8 cellular contexts compared by ENCODE assay signal in genomic region chr1:172826096-172826741, GRCh38.
DNase-seq lines count a peak whose midpoint lies in the region; TF ChIP-seq lines count a peak whose summit lies in the region.

No MANE protein-coding gene starts in this region.

- H4K91ac ChIP-seq in H9 (ENCODE audit: insufficient read length, low read depth, low read length), result no peak overlapping the region
- H4K91ac ChIP-seq in mesenchymal stem cell (ENCODE audit: low read length), result no peak overlapping the region

- H4K5ac ChIP-seq in H9 (ENCODE audit: insufficient read length, low read depth, low read length), result no peak overlapping the region

- H3K4me3 ChIP-seq in PC-9, result no peak overlapping the region
- peak overlapping the region; percentile 44 to 57 for H3K4me3 ChIP-seq in duodenal mucosa (ENCODE audit: low read depth in 1 of 2, low read length in 2 of 2)
- H3K4me3 ChIP-seq in mesenchymal stem cell (ENCODE audit: insufficient read depth in 1 of 2, low read depth in 1 of 2, low read length in 2 of 2), result peak overlapping the region in 1 of 2 experiments; percentile 64
- H3K4me3 ChIP-seq in urinary bladder (ENCODE audit: low read depth, low read length), result peak overlapping the region; percentile 10

- H3K79me2 ChIP-seq in H9 (ENCODE audit: insufficient read depth, low read length) (no peaks in the 10 kb centered on the region), PC-9 (ENCODE audit: low read depth) (no peaks in the 10 kb centered on the region)

- H3K9me3 Mint-ChIP-seq in H9, result no peaks in the 10 kb centered on the region

- H3K14ac ChIP-seq in H9 (ENCODE audit: insufficient read depth, low read length) (no peak overlapping the region), mesenchymal stem cell (ENCODE audit: low read length in 2 of 2) (no peak overlapping the region)

- no peaks in the 10 kb centered on the region for H3K4me1 ChIP-seq in H9 (ENCODE audit: insufficient read depth, low read length)
- no peaks in the 10 kb centered on the region for H3K4me1 ChIP-seq in PC-9 (replicated peaks; ENCODE audit: insufficient read depth)
- peaks cover 7 to 19% of the 10 kb centered on the region in 2 donors for H3K4me1 ChIP-seq in duodenal mucosa (ENCODE audit: control insufficient read depth in 1 of 2, insufficient read depth in 2 of 2, low read length in 2 of 2)
- peaks cover 3% of the 10 kb centered on the region for H3K4me1 ChIP-seq in mesenchymal stem cell (ENCODE audit: control insufficient read depth, insufficient read depth, low read depth, low read length)
- H3K4me1 ChIP-seq in urinary bladder (ENCODE audit: insufficient read depth), result no peaks in the 10 kb centered on the region

- H4K8ac ChIP-seq in H9 (replicated peaks; ENCODE audit: insufficient read length, low read depth, low read length) (no peak overlapping the region), mesenchymal stem cell (ENCODE audit: low read length) (peak overlapping the region; percentile 45)

- no peak overlapping the region for H2BK20ac ChIP-seq in H9 (ENCODE audit: low read depth, low read length, poor library complexity, severe bottlenecking)

- H3K9me3 ChIP-seq in H9 (ENCODE audit: control insufficient read depth, low read depth, low read length), result no peaks in the 10 kb centered on the region
- no peaks in the 10 kb centered on the region for H3K9me3 ChIP-seq in PC-9 (ENCODE audit: insufficient read depth, low read depth)
- H3K9me3 ChIP-seq in duodenal mucosa (ENCODE audit: control insufficient read depth in 1 of 2, low read length in 2 of 2), result no peaks in the 10 kb centered on the region
- H3K9me3 ChIP-seq in mesenchymal stem cell (ENCODE audit: control insufficient read depth, low read length), result no peaks in the 10 kb centered on the region

- no peak overlapping the region for H3K56ac ChIP-seq in H9 (ENCODE audit: insufficient read length, low read depth, low read length)

- H3K79me1 ChIP-seq in H9 (ENCODE audit: insufficient read depth, low read depth, low read length, poor library complexity, severe bottlenecking), result no peaks in the 10 kb centered on the region
- no peaks in the 10 kb centered on the region for H3K79me1 ChIP-seq in mesenchymal stem cell (replicated peaks; ENCODE audit: low read length, poor library complexity, severe bottlenecking)

- H3K9me2 ChIP-seq in PC-9 (ENCODE audit: insufficient read depth), result no peaks in the 10 kb centered on the region

- H3K27ac Mint-ChIP-seq in H9, result no peak overlapping the region

- H2BK120ac ChIP-seq in H9 (ENCODE audit: low read depth, low read length, poor library complexity, severe bottlenecking), result no peak overlapping the region
- no peak overlapping the region for H2BK120ac ChIP-seq in mesenchymal stem cell (ENCODE audit: low read depth, low read length)

- H3K36me3 ChIP-seq in PC-9 (ENCODE audit: low read depth), result no peaks in the 10 kb centered on the region
- no peaks in the 10 kb centered on the region for H3K36me3 ChIP-seq in duodenal mucosa (ENCODE audit: control insufficient read depth in 1 of 2, insufficient read depth in 2 of 2, low read length in 2 of 2)
- no peaks in the 10 kb centered on the region for H3K36me3 ChIP-seq in mesenchymal stem cell (ENCODE audit: control insufficient read depth in 1 of 2, insufficient read depth in 2 of 2, low read depth in 1 of 2, low read length in 2 of 2)
- H3K36me3 ChIP-seq in urinary bladder (ENCODE audit: insufficient read depth), result no peaks in the 10 kb centered on the region

- H2BK15ac ChIP-seq in H9 (ENCODE audit: low read depth, low read length), result no peak overlapping the region
- no peak overlapping the region for H2BK15ac ChIP-seq in mesenchymal stem cell (ENCODE audit: low read depth, poor library complexity, severe bottlenecking)

- no peak overlapping the region for H3T11ph ChIP-seq in H9 (ENCODE audit: low read length)

- H3K4ac ChIP-seq in H9 (ENCODE audit: low read depth, low read length), result no peak overlapping the region
- peak overlapping the region in 1 of 2 experiments; percentile 59 for H3K4ac ChIP-seq in mesenchymal stem cell (ENCODE audit: low read depth in 1 of 2, low read length in 2 of 2)

- H3K9ac ChIP-seq in H9 (ENCODE audit: extremely low read depth, insufficient read length, low read length), result no peak overlapping the region
- H3K9ac ChIP-seq in duodenal mucosa (ENCODE audit: low read depth in 1 of 2, low read length in 2 of 2), result peak overlapping the region in 1 of 2 donors; percentile 15
- peak overlapping the region; percentile 69 for H3K9ac ChIP-seq in mesenchymal stem cell (ENCODE audit: low read length)

- no TSS peak for BruUV-seq in PC-9 (replicated peaks; lab: Mats Ljungman, UMichigan)

- CTCF ChIA-PET in PC-9 (lab: Charles Lee), result interaction anchor here (0.6 to 2.8 kb wide), 6 partner anchors 67 to 1392 kb away, joined by 3 to 23 read pairs (median 4); no protein-coding TSS in a partner anchor

- POLR2A ChIA-PET in PC-9 (lab: Charles Lee; ENCODE audit: unreplicated experiment), result interaction anchor here (0.5 kb wide), 2 partner anchors 72 to 256 kb away, joined by 3 to 13 read pairs; no protein-coding TSS in a partner anchor

- H3K4me3 Mint-ChIP-seq in H9, result no peak overlapping the region

- H3K23me2 ChIP-seq in H9 (ENCODE audit: insufficient read length, low read depth, low read length, poor library complexity, severe bottlenecking), result no peaks in the 10 kb centered on the region

- H2AK5ac ChIP-seq in H9 (ENCODE audit: insufficient read length, low read length) (no peak overlapping the region), mesenchymal stem cell (ENCODE audit: low read length, severe bottlenecking) (no peak overlapping the region)

- no peak overlapping the region for H2BK5ac ChIP-seq in H9 (ENCODE audit: insufficient read length, low read length)
- H2BK5ac ChIP-seq in mesenchymal stem cell (ENCODE audit: low read depth, low read length, poor library complexity, severe bottlenecking), result no peak overlapping the region

- no peak overlapping the region for H2BK12ac ChIP-seq in H9 (ENCODE audit: insufficient read length, low read depth, low read length)
- peak overlapping the region in 1 of 2 experiments; percentile 29 for H2BK12ac ChIP-seq in mesenchymal stem cell (ENCODE audit: low read length in 2 of 2)

- H3K27me3 ChIP-seq in H9 (ENCODE audit: insufficient read depth, low read length), result no peaks in the 10 kb centered on the region
- H3K27me3 ChIP-seq in PC-9 (ENCODE audit: insufficient read depth, low read depth), result no peaks in the 10 kb centered on the region
- H3K27me3 ChIP-seq in duodenal mucosa (ENCODE audit: control insufficient read depth in 1 of 2, insufficient read depth in 2 of 2, low read length in 2 of 2), result no peaks in the 10 kb centered on the region
- no peaks in the 10 kb centered on the region for H3K27me3 ChIP-seq in mesenchymal stem cell (ENCODE audit: control insufficient read depth in 1 of 2, insufficient read depth in 1 of 2, low read length in 2 of 2)

- peak; percentile 17 for DNase-seq in DMS 273 treated with DMSO at 0.1 percent for 48 hours (lab: John Stamatoyannopoulos, UW)
- no peak for DNase-seq in H9
- peak; percentile 10 to 51 for DNase-seq in PC-9
- peak; percentile 96 for DNase-seq in mesenchymal stem cell
- DNase-seq in substantia nigra (lab: John Stamatoyannopoulos, UW), result no peak
- DNase-seq in activated CD4-positive, alpha-beta T cell treated with anti-CD3 and anti-CD28 coated beads, Interleukin-2, amount 50 U/mL, for 48 hours, result no peak

- no peaks in the 10 kb centered on the region for H3K4me1 Mint-ChIP-seq in H9

- no peaks in the 10 kb centered on the region for H3K36me3 Mint-ChIP-seq in H9 (ENCODE audit: insufficient read depth in 1 of 3, low read depth in 3 of 3)

- H2AFZ ChIP-seq in H9 (ENCODE audit: low read length) (no peak overlapping the region), PC-9 (no peak overlapping the region), mesenchymal stem cell (ENCODE audit: low read depth, low read length) (no peak overlapping the region)

- H3K4me2 ChIP-seq in H9 (ENCODE audit: insufficient read depth, insufficient read length, low read length) (no peak overlapping the region), PC-9 (no peak overlapping the region), mesenchymal stem cell (ENCODE audit: low read length, poor library complexity, severe bottlenecking) (no peak overlapping the region)

- H4K20me1 ChIP-seq in H9 (ENCODE audit: control insufficient read depth, insufficient read depth, insufficient read length), result no peaks in the 10 kb centered on the region
- no peaks in the 10 kb centered on the region for H4K20me1 ChIP-seq in PC-9 (ENCODE audit: insufficient read depth)

- intact Hi-C loops in PC-9 (cut with micrococcal nuclease; ENCODE audit: unreplicated experiment), result loop anchor here (1.0 to 5.0 kb wide), 10 partner anchors 71 to 999 kb away; partner anchors contain the start of genes CENPL and DARS2

- no CpG with 5 or more reads among the region's 10 CpGs for WGBS in H9 (ENCODE audit: extremely low coverage, insufficient read length, low lambda C conversion rate)
- 14% methylated on average over 7 of the region's 10 CpGs for WGBS in mesenchymal stem cell
- WGBS in urinary bladder, result 16% methylated on average over 10 of the region's 10 CpGs

- TF ChIP-seq CTCF in H9 (conservative IDR thresholded peaks at IDR 0.05) (peak; percentile 72), PC-9 (conservative IDR thresholded peaks at IDR 0.05) (peak; percentile 76)

- H3K23ac ChIP-seq in H9 (ENCODE audit: insufficient read length, low read depth, low read length), result no peak overlapping the region
- H3K23ac ChIP-seq in mesenchymal stem cell (ENCODE audit: low read length in 2 of 2), result no peak overlapping the region

- no peak overlapping the region for H3K27ac ChIP-seq in H9 (ENCODE audit: insufficient read length, low read depth, low read length)
- H3K27ac ChIP-seq in PC-9, result no peak overlapping the region
- H3K27ac ChIP-seq in duodenal mucosa (ENCODE audit: low read depth, low read length), result peak overlapping the region; percentile 15
- H3K27ac ChIP-seq in mesenchymal stem cell (ENCODE audit: low read length, poor library complexity, severe bottlenecking), result peak overlapping the region; percentile 75
- peak overlapping the region; percentile 59 for H3K27ac ChIP-seq in urinary bladder (ENCODE audit: low read depth)
- no peak overlapping the region for H3K27ac ChIP-seq in substantia nigra (ENCODE audit: low read depth, low read length, poor library complexity, severe bottlenecking)

- no peaks in the 10 kb centered on the region for H3F3A ChIP-seq in PC-9 (ENCODE audit: insufficient read depth, low read depth)

- peaks cover 2% of the 10 kb centered on the region; the same call in 1 of the 2 replicates for H3K27me3 Mint-ChIP-seq in H9 (ENCODE audit: low read depth)

- H3K18ac ChIP-seq in H9 (ENCODE audit: insufficient read length, low read depth, low read length) (no peak overlapping the region), mesenchymal stem cell (ENCODE audit: low read depth in 1 of 2, low read length in 2 of 2) (peak overlapping the region; percentile 18 to 81)

Comparison
In these comparisons a context has a peak if more than half of its experiments do, and no peak if none do; other contexts are left out.
1. DNase-seq: peak in DMS 273 treated with DMSO at 0.1 percent for 48 hours (single experiment), PC-9 (2 of 2) and mesenchymal stem cell (single experiment); none in H9 (single experiment), substantia nigra (0 of 49) and activated CD4-positive, alpha-beta T cell treated with anti-CD3 and anti-CD28 coated beads, Interleukin-2, amount 50 U/mL, for 48 hours (0 of 2).
2. H3K27ac ChIP-seq: peak in duodenal mucosa (single experiment), mesenchymal stem cell (single experiment) and urinary bladder (single experiment); none in H9 (single experiment), PC-9 (single experiment) and substantia nigra (single experiment).